1 cellular context compared by ENCODE assay signal in the genomic region with DNA sequence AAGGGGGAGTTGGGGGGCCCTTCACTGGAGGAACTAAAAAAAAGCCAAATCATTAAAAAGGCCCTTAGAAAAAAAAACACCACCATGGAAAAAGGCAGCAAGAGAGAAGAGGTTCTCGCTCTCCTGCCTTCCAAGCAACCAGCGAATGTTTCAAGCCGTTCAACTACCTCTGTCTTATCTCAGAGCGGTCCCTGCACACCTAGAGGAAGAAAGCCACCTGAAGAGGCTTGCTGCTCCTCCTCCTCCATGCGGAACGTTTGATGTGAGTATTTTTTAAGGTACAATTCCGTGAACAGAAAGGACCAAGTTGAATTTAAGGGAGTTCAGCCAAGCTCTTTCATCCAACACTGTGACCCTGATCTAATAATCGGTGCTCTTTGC.
TF ChIP-seq lines count a peak whose summit lies in the region.

No MANE protein-coding gene starts in this region.

TF ChIP-seq in IMR-90, 13 proteins besides CTCF, POLR2A, EP300 and RAD21 (continued from another document):
- TF ChIP-seq, protein P1, sequence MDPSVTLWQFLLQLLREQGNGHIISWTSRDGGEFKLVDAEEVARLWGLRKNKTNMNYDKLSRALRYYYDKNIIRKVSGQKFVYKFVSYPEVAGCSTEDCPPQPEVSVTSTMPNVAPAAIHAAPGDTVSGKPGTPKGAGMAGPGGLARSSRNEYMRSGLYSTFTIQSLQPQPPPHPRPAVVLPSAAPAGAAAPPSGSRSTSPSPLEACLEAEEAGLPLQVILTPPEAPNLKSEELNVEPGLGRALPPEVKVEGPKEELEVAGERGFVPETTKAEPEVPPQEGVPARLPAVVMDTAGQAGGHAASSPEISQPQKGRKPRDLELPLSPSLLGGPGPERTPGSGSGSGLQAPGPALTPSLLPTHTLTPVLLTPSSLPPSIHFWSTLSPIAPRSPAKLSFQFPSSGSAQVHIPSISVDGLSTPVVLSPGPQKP (IDR thresholded peaks at IDR 0.05; ENCODE audit: borderline replicate concordance, low read depth, low read length), result no peak
- TF ChIP-seq NFE2L2 (IDR thresholded peaks at IDR 0.05; ENCODE audit: low read depth, low read length), result no peak
- TF ChIP-seq MAFK (IDR thresholded peaks at IDR 0.05; ENCODE audit: low read depth, low read length), result no peak
- no peak for TF ChIP-seq BHLHE40 (IDR thresholded peaks at IDR 0.05; ENCODE audit: low read depth, low read length)
- TF ChIP-seq CHD1 (IDR thresholded peaks at IDR 0.05; ENCODE audit: low read depth, low read length), result no peak
- TF ChIP-seq RCOR1 (IDR thresholded peaks at IDR 0.05; ENCODE audit: insufficient replicate concordance, low read length), result no peak
